In the genomic region with DNA sequence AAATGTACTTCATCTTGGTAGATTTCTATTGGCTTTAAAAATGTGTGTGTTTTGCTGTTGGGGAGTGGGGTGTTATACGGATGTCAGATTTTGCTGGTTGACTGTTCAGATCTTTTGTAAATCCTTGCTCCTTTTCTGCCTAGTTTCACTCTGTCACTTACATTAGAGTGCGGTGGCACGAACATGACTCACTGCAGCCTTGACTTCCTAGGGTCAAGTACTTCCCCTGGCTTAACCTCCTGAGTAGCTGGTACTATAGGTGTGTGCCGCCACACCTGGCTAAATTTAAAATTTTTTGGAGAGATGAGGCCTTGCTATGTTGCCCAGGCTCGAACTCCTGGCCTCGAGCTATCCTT, we compare ENCODE assay signal across 9 cellular contexts. TPM values are rescaled to one million over a fixed set of nuclear protein-coding genes. Genes with fewer than 3 reads are reported as not detected.
A peak's percentile ranks its signal among the peaks of the same experiment; 100 is the strongest.
DNase-seq lines count a peak whose midpoint lies in the region; ATAC-seq and TF ChIP-seq lines count a peak whose summit lies in the region.
"Not testable (repeated sequence)": the region's sequence is repeated elsewhere in the genome, so short reads cannot be mapped to it uniquely, and the experiment has no call there.
"Had no signal": no experiment of that assay in that cellular context is flagged by ENCODE, and none has a peak within 500 bp of the region (broad histone marks: within the 10 kb centered on the region; RNA-seq: fewer than 3 reads in every experiment).

No MANE protein-coding gene starts in this region.

- DNase-seq in AG10803 (ENCODE audit: low read depth); HFFc6; activated naive CD8-positive, alpha-beta T cell treated with anti-CD3 and anti-CD28 coated beads, Interleukin-2, amount 10 ng/mL, durations not matched to agents 7 days and 5 days; endodermal cell; immature natural killer cell: not testable (repeated sequence)
- DNase-seq in stimulated activated naive CD8-positive, alpha-beta T cell treated with anti-CD3 and anti-CD28 coated beads, Interleukin-15, amount 100 ng/mL, for 72 hours: peak in 1 of 2 donors; percentile 26

- TF ChIP-seq CTCF in AG10803 (conservative IDR thresholded peaks at IDR 0.05; ENCODE audit: low read length); HFFc6 (IDR thresholded peaks at IDR 0.05); SU-DHL-6 (IDR thresholded peaks at IDR 0.05; ENCODE audit: insufficient read depth, low read length, poor library complexity, severe bottlenecking); endodermal cell (conservative IDR thresholded peaks at IDR 0.05); neural cell (IDR thresholded peaks at IDR 0.05; ENCODE audit: poor library complexity, severe bottlenecking): not testable (repeated sequence)

- not testable (repeated sequence) for H3K79me2 ChIP-seq in SU-DHL-6 (ENCODE audit: insufficient read depth, low read length); neural cell (replicated peaks; ENCODE audit: insufficient read depth, low read length)

- not testable (repeated sequence) for H3K4me1 ChIP-seq in endodermal cell (ENCODE audit: control insufficient read depth, insufficient read depth, low read length)

- TF ChIP-seq RAD21 in neural cell (conservative IDR thresholded peaks at IDR 0.05): not testable (repeated sequence)

- not testable (repeated sequence) for H3K9me3 ChIP-seq in SU-DHL-6 (ENCODE audit: insufficient read depth, low read length); endodermal cell (ENCODE audit: control insufficient read depth, low read length); neural cell (ENCODE audit: low read length)

- H3K4me1 Mint-ChIP-seq in HFFc6 (ENCODE audit: low read depth) (peaks cover 25% of the 10 kb centered on the region), immature natural killer cell (peaks cover 27 to 31% of the 10 kb centered on the region in 2 donors)
- H3K4me1 Mint-ChIP-seq in activated naive CD8-positive, alpha-beta T cell treated with anti-CD3 and anti-CD28 coated beads, Interleukin-2, amount 10 ng/mL, durations not matched to agents 7 days and 5 days: peaks cover 22% of the 10 kb centered on the region
- not testable (repeated sequence) for H3K4me1 Mint-ChIP-seq in endodermal cell
- H3K4me1 Mint-ChIP-seq in stimulated activated naive CD8-positive, alpha-beta T cell treated with anti-CD3 and anti-CD28 coated beads, Interleukin-15, amount 100 ng/mL, for 72 hours: peaks cover 42% of the 10 kb centered on the region

- not testable (repeated sequence) for H2AFZ ChIP-seq in SU-DHL-6 (ENCODE audit: low read depth, low read length, severe bottlenecking); neural cell (ENCODE audit: low read depth, low read length)

- H3K27ac Mint-ChIP-seq in HFFc6 (0 out of 2 replicates have a peak overlapping the region, but pooled peaks have one; percentile 43), immature natural killer cell (peak overlapping the region in 4 of 6 donors; percentile 40 to 77 (median 67))
- H3K27ac Mint-ChIP-seq in activated naive CD8-positive, alpha-beta T cell treated with anti-CD3 and anti-CD28 coated beads, Interleukin-2, amount 10 ng/mL, durations not matched to agents 7 days and 5 days: peak overlapping the region; percentile 81
- H3K27ac Mint-ChIP-seq in endodermal cell: not testable (repeated sequence)
- peak overlapping the region; percentile 74 to 89 for H3K27ac Mint-ChIP-seq in stimulated activated naive CD8-positive, alpha-beta T cell treated with anti-CD3 and anti-CD28 coated beads, Interleukin-15, amount 100 ng/mL, for 72 hours

- not testable (repeated sequence) for H3F3A ChIP-seq in SU-DHL-6 (ENCODE audit: insufficient read depth); neural cell (ENCODE audit: insufficient read depth, low read length, poor library complexity, severe bottlenecking)

- not testable (repeated sequence) for H3K9me2 ChIP-seq in SU-DHL-6 (replicated peaks; ENCODE audit: insufficient read depth, low read length); neural cell (ENCODE audit: insufficient read depth, low read length)

- H4K20me1 ChIP-seq in SU-DHL-6 (ENCODE audit: low read depth, low read length); neural cell (ENCODE audit: insufficient read depth): not testable (repeated sequence)

- not testable (repeated sequence) for TF ChIP-seq EP300 in neural cell (conservative IDR thresholded peaks at IDR 0.05; ENCODE audit: poor library complexity, severe bottlenecking)

- peak overlapping the region; percentile 40 for H3K4me2 ChIP-seq in SU-DHL-6 (ENCODE audit: low read depth, low read length, poor library complexity, severe bottlenecking)
- H3K4me2 ChIP-seq in neural cell (ENCODE audit: low read length): not testable (repeated sequence)

- H3K27me3 ChIP-seq in SU-DHL-6 (ENCODE audit: low read length); endodermal cell (ENCODE audit: control insufficient read depth, insufficient read depth, low read length, poor library complexity, severe bottlenecking); neural cell (ENCODE audit: insufficient read depth, low read depth, low read length): not testable (repeated sequence)

- H3K9me3 Mint-ChIP-seq in HFFc6; activated naive CD8-positive, alpha-beta T cell treated with anti-CD3 and anti-CD28 coated beads, Interleukin-2, amount 10 ng/mL, durations not matched to agents 7 days and 5 days; endodermal cell; immature natural killer cell; stimulated activated naive CD8-positive, alpha-beta T cell treated with anti-CD3 and anti-CD28 coated beads, Interleukin-15, amount 100 ng/mL, for 72 hours: not testable (repeated sequence)

- not testable (repeated sequence) for H3K27me3 Mint-ChIP-seq in HFFc6 (ENCODE audit: insufficient read depth); activated naive CD8-positive, alpha-beta T cell treated with anti-CD3 and anti-CD28 coated beads, Interleukin-2, amount 10 ng/mL, durations not matched to agents 7 days and 5 days; endodermal cell (ENCODE audit: insufficient read depth); immature natural killer cell (ENCODE audit: low read depth in 3 of 3); stimulated activated naive CD8-positive, alpha-beta T cell treated with anti-CD3 and anti-CD28 coated beads, Interleukin-15, amount 100 ng/mL, for 72 hours

- H3K4me3 ChIP-seq in AG10803 (ENCODE audit: low read length) (peak overlapping the region; percentile 69), SU-DHL-6 (ENCODE audit: insufficient read depth, low read length, poor library complexity, severe bottlenecking) (peak overlapping the region; percentile 48), endodermal cell (ENCODE audit: low read length) (peak overlapping the region; percentile 81), neural cell (ENCODE audit: low read length) (peak overlapping the region; percentile 65)

- WGBS in endodermal cell (ENCODE audit: insufficient coverage in 1 of 2, insufficient read length in 1 of 2), 2 experiments: 63% methylated on average over 2 of the region's 6 CpGs; no CpG with 5 or more reads in 1 of the 2 experiments

- H3K4me3 Mint-ChIP-seq in HFFc6 (peak overlapping the region; percentile 91), endodermal cell (peak overlapping the region; percentile 79), immature natural killer cell (peak overlapping the region; percentile 81 to 91 (median 88))
- H3K4me3 Mint-ChIP-seq in activated naive CD8-positive, alpha-beta T cell treated with anti-CD3 and anti-CD28 coated beads, Interleukin-2, amount 10 ng/mL, durations not matched to agents 7 days and 5 days: peak overlapping the region; percentile 86
- H3K4me3 Mint-ChIP-seq in stimulated activated naive CD8-positive, alpha-beta T cell treated with anti-CD3 and anti-CD28 coated beads, Interleukin-15, amount 100 ng/mL, for 72 hours: peak overlapping the region; percentile 91 to 92

- H3K27ac ChIP-seq in SU-DHL-6 (ENCODE audit: low read depth, low read length); endodermal cell (ENCODE audit: low read depth, low read length); neural cell (ENCODE audit: low read length): not testable (repeated sequence)

- H3K9ac ChIP-seq in SU-DHL-6 (ENCODE audit: low read length) (peak overlapping the region; percentile 62), endodermal cell (ENCODE audit: extremely low read depth, low read length, poor library complexity, severe bottlenecking) (peak overlapping the region; percentile 63), neural cell (ENCODE audit: low read length) (peak overlapping the region; percentile 73)

- not testable (repeated sequence) for H3K36me3 Mint-ChIP-seq in HFFc6 (ENCODE audit: low read depth); activated naive CD8-positive, alpha-beta T cell treated with anti-CD3 and anti-CD28 coated beads, Interleukin-2, amount 10 ng/mL, durations not matched to agents 7 days and 5 days; endodermal cell (ENCODE audit: low read depth); immature natural killer cell

- POLR2A ChIA-PET in activated naive CD8-positive, alpha-beta T cell treated with anti-CD3 and anti-CD28 coated beads, Interleukin-2, amount 10 ng/mL, durations not matched to agents 7 days and 5 days (lab: Charles Lee): interaction anchor here (1.3 kb wide), 1 partner anchor 87 kb away, joined by 4 read pairs; no protein-coding TSS in a partner anchor

- not testable (repeated sequence) for H3K36me3 ChIP-seq in SU-DHL-6 (ENCODE audit: low read length); endodermal cell (ENCODE audit: control insufficient read depth, insufficient read depth, low read length); neural cell (ENCODE audit: insufficient read depth, low read length)

- ATAC-seq in activated naive CD8-positive, alpha-beta T cell treated with anti-CD3 and anti-CD28 coated beads, Interleukin-2, amount 10 ng/mL, durations not matched to agents 7 days and 5 days (ENCODE audit: low read depth); stimulated activated naive CD8-positive, alpha-beta T cell treated with anti-CD3 and anti-CD28 coated beads, Interleukin-15, amount 100 ng/mL, for 72 hours: not testable (repeated sequence)

RNA-seq across cellular contexts. Expression of gene VPREB1, which starts 54.0 kb away (rescaled TPM):
- total RNA-seq in HFFc6 (2021; fragmentation: NEBNext Ultra II Directional; extraction: Animal tissue kit (Norgen Biotek cat#: 25700)): not detected
- not detected for total RNA-seq in activated naive CD8-positive, alpha-beta T cell treated with anti-CD3 and anti-CD28 coated beads, Interleukin-2, amount 10 ng/mL, durations not matched to agents 7 days and 5 days
- total RNA-seq in endodermal cell: not detected
- polyA plus RNA-seq in endodermal cell (2013, experiment 1 of 2): not detected
- not detected for polyA plus RNA-seq in endodermal cell (2013, experiment 2 of 2)
- polyA plus RNA-seq in immature natural killer cell: not detected
- polyA plus RNA-seq in neural cell: not detected in 2 replicates
- not detected in 2 replicates for polyA minus RNA-seq in neural cell
- total RNA-seq: pulmonary artery endothelial cell had no signal
